ENCODE assay signal across 10 cellular contexts in the genomic region with DNA sequence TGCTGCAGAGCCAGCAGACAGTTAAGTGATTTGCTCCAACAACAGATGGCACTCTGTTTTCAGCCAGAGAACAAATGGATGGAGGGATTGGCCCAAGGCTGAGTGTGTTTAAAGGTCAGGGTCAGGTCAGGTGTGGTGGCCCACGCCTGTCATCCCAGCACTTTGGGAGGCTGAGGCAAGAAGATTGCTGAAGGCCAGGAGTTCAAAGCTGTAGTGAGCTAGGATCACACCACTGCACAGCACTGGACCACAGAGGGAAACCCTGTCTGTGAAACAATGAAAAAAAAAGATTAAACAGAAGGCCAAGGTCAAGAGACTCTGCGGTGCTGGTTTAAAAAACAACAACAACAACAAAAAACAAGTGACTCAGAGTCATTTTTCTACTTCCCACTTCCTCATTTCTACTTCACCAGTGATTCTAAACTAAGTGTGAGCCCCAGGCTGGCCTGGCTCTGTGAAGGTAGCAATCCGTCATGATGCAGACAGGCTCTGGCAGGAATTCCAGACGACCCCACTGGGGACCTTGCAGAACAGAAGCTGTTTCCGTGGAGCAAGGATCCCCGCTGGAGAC. TPM values are rescaled to one million over a fixed set of nuclear protein-coding genes. Genes with fewer than 3 reads are reported as not detected.
A peak's percentile ranks its signal among the peaks of the same experiment; 100 is the strongest.
DNase-seq lines count a peak whose midpoint lies in the region; ATAC-seq and TF ChIP-seq lines count a peak whose summit lies in the region.
"Had no signal": no experiment of that assay in that cellular context is flagged by ENCODE, and none has a peak within 500 bp of the region (broad histone marks: within the 10 kb centered on the region; RNA-seq: fewer than 3 reads in every experiment).

No MANE protein-coding gene starts in this region.

- no peaks in the 10 kb centered on the region; the same call in 1 of the 2 replicates for H3K4me1 ChIP-seq in Karpas-422 (ENCODE audit: low read length)

- peaks cover 25% of the 10 kb centered on the region for H3K4me1 Mint-ChIP-seq in activated CD8-positive, alpha-beta memory T cell treated with anti-CD3 and anti-CD28 coated beads, Interleukin-2, amount 10 ng/mL, durations not matched to agents 7 days and 5 days
- H3K4me1 Mint-ChIP-seq in type B pancreatic cell (ENCODE audit: unreplicated experiment), result peaks cover 22% of the 10 kb centered on the region

- H3K79me2 ChIP-seq in Karpas-422 (ENCODE audit: low read length), result no peaks in the 10 kb centered on the region

- H3K9me3 ChIP-seq in Karpas-422 (ENCODE audit: low read length), result no peaks in the 10 kb centered on the region

- H3K27ac Mint-ChIP-seq in activated CD8-positive, alpha-beta memory T cell treated with anti-CD3 and anti-CD28 coated beads, Interleukin-2, amount 10 ng/mL, durations not matched to agents 7 days and 5 days, result peak overlapping the region; percentile 27
- H3K27ac Mint-ChIP-seq in type B pancreatic cell, result peak overlapping the region; percentile 63
- H3K27ac Mint-ChIP-seq: GM23338 had no signal

- H3K36me3 Mint-ChIP-seq in activated CD8-positive, alpha-beta memory T cell treated with anti-CD3 and anti-CD28 coated beads, Interleukin-2, amount 10 ng/mL, durations not matched to agents 7 days and 5 days, result no peaks in the 10 kb centered on the region
- no peaks in the 10 kb centered on the region for H3K36me3 Mint-ChIP-seq in type B pancreatic cell

- no peak overlapping the region for H3K4me2 ChIP-seq in Karpas-422 (ENCODE audit: low read depth, low read length, poor library complexity, severe bottlenecking)
- H3K4me2 ChIP-seq: GM23338 had no signal

- no peak for DNase-seq in activated CD8-positive, alpha-beta memory T cell treated with anti-CD3 and anti-CD28 coated beads, Interleukin-2, amount 10 ng/mL, durations not matched to agents 7 days and 5 days
- DNase-seq in activated CD8-positive, alpha-beta memory T cell treated with anti-CD3 and anti-CD28 coated beads, Interleukin-2, amount 50 U/mL, for 4 hours, result no peak
- peak; percentile 54 for DNase-seq in OCI-M1 (lab: John Stamatoyannopoulos, UW)
- DNase-seq in type B pancreatic cell (ENCODE audit: extremely low spot score, unreplicated experiment), result no peak
- DNase-seq in activated CD4-positive, alpha-beta T cell treated with anti-CD3 and anti-CD28 coated beads for 48 hours, result no peak
- DNase-seq in Karpas-422, result no peak
- DNase-seq in OCI-M2 (lab: John Stamatoyannopoulos, UW; ENCODE audit: unreplicated experiment), result no peak
- DNase-seq: activated T-cell treated with anti-CD3 and anti-CD28 coated beads, Interleukin-2, amount 50 U/mL, for 4 hours had no signal

- no peak for TF ChIP-seq CTCF in type B pancreatic cell (conservative IDR thresholded peaks at IDR 0.05)

- H2AFZ ChIP-seq in Karpas-422 (ENCODE audit: low read length), result no peak overlapping the region
- H2AFZ ChIP-seq: GM23338 had no signal

- H3K27ac ChIP-seq in Karpas-422 (ENCODE audit: low read length), result no peak overlapping the region

- H3K27me3 ChIP-seq in Karpas-422 (ENCODE audit: low read length), result no peaks in the 10 kb centered on the region

- no peaks in the 10 kb centered on the region for H3K27me3 Mint-ChIP-seq in activated CD8-positive, alpha-beta memory T cell treated with anti-CD3 and anti-CD28 coated beads, Interleukin-2, amount 10 ng/mL, durations not matched to agents 7 days and 5 days
- no peaks in the 10 kb centered on the region for H3K27me3 Mint-ChIP-seq in type B pancreatic cell

- H3K9ac ChIP-seq in Karpas-422 (ENCODE audit: low read length), result no peak overlapping the region

- H4K20me1 ChIP-seq in Karpas-422 (ENCODE audit: insufficient read depth, low read depth, low read length), result no peaks in the 10 kb centered on the region

- no peaks in the 10 kb centered on the region for H3K9me2 ChIP-seq in Karpas-422 (replicated peaks; ENCODE audit: insufficient read depth, low read length)

- CTCF ChIA-PET in activated CD8-positive, alpha-beta memory T cell treated with anti-CD3 and anti-CD28 coated beads, Interleukin-2, amount 10 ng/mL, durations not matched to agents 7 days and 5 days (lab: Charles Lee), result interaction anchor here (1.2 to 1.4 kb wide), 4 partner anchors 9 to 264 kb away, joined by 3 to 4 read pairs (median 3); no protein-coding TSS in a partner anchor

- peak; percentile 27 for ATAC-seq in activated CD8-positive, alpha-beta memory T cell treated with anti-CD3 and anti-CD28 coated beads, Interleukin-2, amount 10 ng/mL, durations not matched to agents 7 days and 5 days
- peak; percentile 81 for ATAC-seq in HG03025 (IDR thresholded peaks at IDR 0.05; ENCODE audit: low FRiP score, unreplicated experiment)
- ATAC-seq: activated T-cell treated with anti-CD3 and anti-CD28 coated beads, Interleukin-2, amount 50 U/mL, for 4 hours; GM23338 had no signal

- H3K4me3 ChIP-seq in Karpas-422 (ENCODE audit: low read length), result no peak overlapping the region
- H3K4me3 ChIP-seq: GM23338 had no signal

- no peaks in the 10 kb centered on the region for H3K36me3 ChIP-seq in Karpas-422 (ENCODE audit: insufficient read depth, low read length)

- no peak overlapping the region for H3K4me3 Mint-ChIP-seq in activated CD8-positive, alpha-beta memory T cell treated with anti-CD3 and anti-CD28 coated beads, Interleukin-2, amount 10 ng/mL, durations not matched to agents 7 days and 5 days
- H3K4me3 Mint-ChIP-seq in type B pancreatic cell, result no peak overlapping the region
- H3K4me3 Mint-ChIP-seq: activated T-cell treated with anti-CD3 and anti-CD28 coated beads, Interleukin-2, amount 50 U/mL, for 4 hours; GM23338 had no signal

- H3K9me3 Mint-ChIP-seq in activated CD8-positive, alpha-beta memory T cell treated with anti-CD3 and anti-CD28 coated beads, Interleukin-2, amount 10 ng/mL, durations not matched to agents 7 days and 5 days (ENCODE audit: low read depth), result no peaks in the 10 kb centered on the region
- no peaks in the 10 kb centered on the region for H3K9me3 Mint-ChIP-seq in type B pancreatic cell
- H3K9me3 Mint-ChIP-seq: activated T-cell treated with anti-CD3 and anti-CD28 coated beads, Interleukin-2, amount 50 U/mL, for 4 hours; GM23338 had no signal

RNA-seq across cellular contexts. Expression of a gene that starts 42.5 kb away (rescaled TPM):
- 10 to 100 TPM; 10.8 to 19.2 TPM for total RNA-seq in activated CD8-positive, alpha-beta memory T cell treated with anti-CD3 and anti-CD28 coated beads, Interleukin-2, amount 10 ng/mL, durations not matched to agents 7 days and 5 days
- 6.7 and 15.5 TPM in 2 replicates for total RNA-seq in type B pancreatic cell (ENCODE audit: low replicate concordance)
- 1.0 and 1.2 TPM in 2 replicates for total RNA-seq in Karpas-422 (2014; rRNA removed; shearing (Covaris generic); ENCODE audit: low replicate concordance)
